In the genomic region with DNA sequence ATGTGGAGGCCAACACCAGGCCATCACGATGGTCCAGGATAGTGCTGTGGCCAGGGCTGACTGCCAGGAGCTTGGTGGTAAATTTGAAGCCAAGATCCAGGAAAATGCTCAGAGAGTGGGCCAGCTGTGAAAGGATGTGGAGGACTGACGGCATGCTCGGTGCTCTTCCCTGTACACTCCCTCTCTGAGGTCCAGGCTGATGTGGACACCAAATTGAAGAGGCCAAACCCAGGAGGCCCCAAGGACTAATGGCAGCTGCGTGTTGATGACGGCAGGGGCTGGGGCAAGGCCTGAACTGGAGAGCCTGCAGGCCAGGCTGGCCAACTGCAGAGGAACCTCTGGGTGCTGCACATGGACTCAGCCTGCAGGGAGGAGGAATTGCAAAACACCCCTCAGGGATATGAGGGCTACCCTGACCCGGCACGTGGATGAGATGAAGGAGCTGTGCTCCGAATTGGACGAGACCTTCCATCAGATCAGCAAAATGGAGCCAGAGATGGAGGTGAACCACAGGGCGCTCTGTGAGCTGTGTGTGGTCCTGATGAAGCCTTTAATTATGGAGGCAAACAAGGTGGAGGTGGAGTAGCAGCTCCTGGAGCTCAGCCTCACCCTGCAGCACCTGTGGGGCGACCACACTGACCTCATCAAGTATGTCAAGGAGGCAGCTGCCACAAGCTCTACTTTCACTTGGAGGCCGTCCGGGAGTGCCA, we compare ENCODE assay signal across 19 cellular contexts. TPM values are rescaled to one million over a fixed set of nuclear protein-coding genes. Genes with fewer than 3 reads are reported as not detected.
DNase-seq lines count a peak whose midpoint lies in the region; ATAC-seq, FAIRE-seq and TF ChIP-seq lines count a peak whose summit lies in the region.
"Had no signal": no experiment of that assay in that cellular context is flagged by ENCODE, and none has a peak within 500 bp of the region (broad histone marks: within the 10 kb centered on the region; RNA-seq: fewer than 3 reads in every experiment).

No MANE protein-coding gene starts in this region.

- no peak overlapping the region for H2BK12ac ChIP-seq in H1 (ENCODE audit: low read depth, low read length)

- H4K8ac ChIP-seq in H1 (ENCODE audit: extremely low read depth, insufficient read depth, low read length): peak overlapping the region; percentile 28; the same call in 1 of the 2 replicates

- no peak for TF ChIP-seq EP300 in H1 (IDR thresholded peaks at IDR 0.05; ENCODE audit: borderline replicate concordance in 1 of 2, low read depth in 2 of 2, low read length in 2 of 2)

- TF ChIP-seq CTCF in H1 (IDR thresholded peaks at IDR 0.05; ENCODE audit: control extremely low read depth in 1 of 3, insufficient read depth in 1 of 3, low read depth in 1 of 3, low read length in 3 of 3) (no peak), psoas muscle (IDR thresholded peaks at IDR 0.05) (no peak)

- intact Hi-C loops in psoas muscle (cut with DNase I): no loop called here

- H2BK5ac ChIP-seq in H1 (ENCODE audit: low read depth, low read length): no peak overlapping the region

- H3K27me3 Mint-ChIP-seq in T-cell: peaks cover 7 to 10% of the 10 kb centered on the region in 2 donors

- TF ChIP-seq RAD21 in H1 (IDR thresholded peaks at IDR 0.05 in 1 of 2, conservative IDR thresholded peaks at IDR 0.05 in 1 of 2; ENCODE audit: low read depth in 2 of 2, low read length in 2 of 2): no peak

- no peak overlapping the region for H3K4ac ChIP-seq in H1 (replicated peaks; ENCODE audit: insufficient read length, low read depth, low read length)

- no peak overlapping the region for H3K4me2 ChIP-seq in H1 (ENCODE audit: insufficient read depth in 1 of 2, low read depth in 2 of 2, low read length in 2 of 2)

- H3K79me1 ChIP-seq in H1 (ENCODE audit: low read depth, low read length): no peaks in the 10 kb centered on the region

- H3K27ac Mint-ChIP-seq in T-cell: no peak overlapping the region
- H3K27ac Mint-ChIP-seq: brain; CD4-positive, alpha-beta T cell; stimulated activated naive CD8-positive, alpha-beta T cell treated with anti-CD3 and anti-CD28 coated beads, Interleukin-15, Interleukin-2, amounts not matched to agents 100 ng/mL and 50 ng/mL, for 24 hours had no signal

- CTCF ChIA-PET in H1 (lab: Charles Lee; ENCODE audit: partially characterized antibody): interaction anchor here (0.6 to 4.8 kb wide), 21 partner anchors 9 to 821 kb away, joined by 3 to 26 read pairs (median 4); no protein-coding TSS in a partner anchor
- CTCF ChIA-PET in T-cell (lab: Charles Lee): interaction anchor here (0.7 to 1.0 kb wide), 2 partner anchors 48 to 902 kb away, joined by 3 read pairs; no protein-coding TSS in a partner anchor

- no peak overlapping the region for H4K91ac ChIP-seq in H1 (replicated peaks; ENCODE audit: insufficient read length, low read length)

- H3K36me3 ChIP-seq in H1 (ENCODE audit: control insufficient read depth in 2 of 4, insufficient read depth in 4 of 4, low read length in 3 of 4): no peaks in the 10 kb centered on the region
- no peaks in the 10 kb centered on the region for H3K36me3 ChIP-seq in psoas muscle (ENCODE audit: insufficient read depth in 1 of 2, low read depth in 1 of 2)
- H3K36me3 ChIP-seq: MG63, tibial artery had no signal

- no peak overlapping the region for H3K23ac ChIP-seq in H1 (ENCODE audit: insufficient read length)

- no peak overlapping the region for H2BK120ac ChIP-seq in H1 (replicated peaks; ENCODE audit: low read depth, low read length)

- H2BK15ac ChIP-seq in H1 (ENCODE audit: low read length): no peak overlapping the region

- no peaks in the 10 kb centered on the region for H3K79me2 ChIP-seq in H1 (ENCODE audit: control insufficient read depth in 1 of 2, insufficient read depth in 2 of 2, low read length in 2 of 2)

- POLR2A ChIA-PET in H1 (lab: Charles Lee; ENCODE audit: partially characterized antibody): interaction anchor here (0.7 to 1.2 kb wide), 2 partner anchors 9 to 18 kb away, joined by 3 read pairs; no protein-coding TSS in a partner anchor
- POLR2A ChIA-PET in T-cell (lab: Charles Lee): no interaction called here

- no peak overlapping the region for H3K14ac ChIP-seq in H1 (ENCODE audit: insufficient read length)

- H3K4me1 Mint-ChIP-seq in T-cell: no peaks in the 10 kb centered on the region
- H3K4me1 Mint-ChIP-seq: brain had no signal

- H3K9me3 ChIP-seq in H1 (ENCODE audit: insufficient read depth in 2 of 2, low read depth in 1 of 2, low read length in 1 of 2) (peaks cover 11 to 15% of the 10 kb centered on the region in 2 experiments; a peak in 3 of 4 replicates), psoas muscle (no peaks in the 10 kb centered on the region)
- H3K9me3 ChIP-seq: MG63 had no signal

- H3K9me3 Mint-ChIP-seq in T-cell: peaks cover 4 to 10% (median 9%) of the 10 kb centered on the region in 3 donors

- DNase-seq in NCI-H146 treated with DMSO at 0.1 percent for 48 hours (lab: John Stamatoyannopoulos, UW; ENCODE audit: unreplicated experiment): peak; percentile 33
- no peak for DNase-seq in H1 (ENCODE audit: low read depth in 1 of 2, low spot score in 2 of 2)
- peak in 1 of 2 donors; percentile 74 for DNase-seq in psoas muscle
- no peak for DNase-seq in Ammon's horn (ENCODE audit: low spot score)
- no peak for DNase-seq in T-cell
- DNase-seq: activated CD4-positive, alpha-beta T cell treated with anti-CD3 and anti-CD28 coated beads, Interleukin-2, amount 50 U/mL, for 1 hour; activated effector memory CD4-positive, alpha-beta T cell treated with anti-CD3 and anti-CD28 coated beads, Interleukin-2, amount 50 U/mL, for 16 hours; CD4-positive, alpha-beta T cell; MG63; stimulated activated CD4-positive, alpha-beta T cell treated with anti-CD3 and anti-CD28 coated beads, Interleukin-4, amount 100 ng/mL, for 24 hours; T-helper 9 cell had no signal

- H3K18ac ChIP-seq in H1 (ENCODE audit: extremely low read depth, low read length): no peak overlapping the region

- H2AFZ ChIP-seq in H1 (ENCODE audit: low read length): no peak overlapping the region

- no peak overlapping the region for H3K9ac ChIP-seq in H1 (replicated peaks in 1 of 4; ENCODE audit: extremely low read depth in 1 of 4, low read depth in 3 of 4, low read length in 3 of 4)

- H3K27me3 ChIP-seq in H1 (replicated peaks in 1 of 4; ENCODE audit: control insufficient read depth in 3 of 4, extremely low read depth in 1 of 4, insufficient read depth in 3 of 4, low read length in 3 of 4) (no peaks in the 10 kb centered on the region), psoas muscle (ENCODE audit: insufficient read depth in 3 of 3, low read length in 2 of 3) (no peaks in the 10 kb centered on the region)
- H3K27me3 ChIP-seq: MG63, tibial artery had no signal

- H4K20me1 ChIP-seq in H1 (replicated peaks in 1 of 2; ENCODE audit: control insufficient read depth in 1 of 2, insufficient read depth in 2 of 2, low read length in 2 of 2): no peaks in the 10 kb centered on the region

- H3K36me3 Mint-ChIP-seq in T-cell: peaks cover 4% of the 10 kb centered on the region

- H2AK5ac ChIP-seq in H1 (ENCODE audit: low read depth, low read length): no peak overlapping the region

- H3K4me3 Mint-ChIP-seq in T-cell: no peak overlapping the region
- H3K4me3 Mint-ChIP-seq: brain; CD4-positive, alpha-beta T cell; stimulated activated naive CD8-positive, alpha-beta T cell treated with anti-CD3 and anti-CD28 coated beads, Interleukin-15, Interleukin-2, amounts not matched to agents 100 ng/mL and 50 ng/mL, for 24 hours had no signal

- H3K56ac ChIP-seq in H1 (replicated peaks; ENCODE audit: insufficient read length, low read depth, low read length): no peak overlapping the region

- no peak overlapping the region for H3K4me3 ChIP-seq in H1 (ENCODE audit: extremely low read depth in 1 of 4, insufficient read depth in 2 of 4, low read depth in 3 of 4, low read length in 4 of 4)
- H3K4me3 ChIP-seq in psoas muscle: no peak overlapping the region
- H3K4me3 ChIP-seq: MG63, tibial artery had no signal

- H3K27ac ChIP-seq in H1 (ENCODE audit: low read depth, low read length): no peak overlapping the region
- no peak overlapping the region for H3K27ac ChIP-seq in psoas muscle
- H3K27ac ChIP-seq: tibial artery had no signal

- no peak for FAIRE-seq in H1 (lab: Jason Lieb, UNC)

- no peak for TF ChIP-seq POLR2A in H1 (IDR thresholded peaks at IDR 0.05; ENCODE audit: control extremely low read depth in 1 of 2, low read depth in 2 of 2, low read length in 2 of 2)

- no peaks in the 10 kb centered on the region for H3K4me1 ChIP-seq in H1 (replicated peaks in 1 of 4; ENCODE audit: control insufficient read depth in 3 of 4, insufficient read depth in 4 of 4, low read length in 3 of 4)
- no peaks in the 10 kb centered on the region for H3K4me1 ChIP-seq in psoas muscle
- H3K4me1 ChIP-seq: tibial artery had no signal

- H4K5ac ChIP-seq in H1 (ENCODE audit: insufficient read length, low read depth, low read length): no peak overlapping the region

- no peaks in the 10 kb centered on the region for H3K23me2 ChIP-seq in H1 (ENCODE audit: low read depth, low read length)

- no peak overlapping the region for H2BK20ac ChIP-seq in H1 (ENCODE audit: low read length)

- peak in 3 of 4 donors; percentile 36 to 60 (median 46) for ATAC-seq in psoas muscle
- ATAC-seq in T-cell (replicated peaks in 1 of 4): no peak
- ATAC-seq in HG03280 (IDR thresholded peaks at IDR 0.05; ENCODE audit: unreplicated experiment): no peak

- 94% methylated on average over 13 of the region's 13 CpGs; no CpG with 5 or more reads in 1 of the 2 experiments for WGBS in H1 (ENCODE audit: extremely low coverage in 1 of 2, insufficient coverage in 1 of 2, insufficient read length in 1 of 2, insufficient replicate concordance in 2 of 2, low coverage in 1 of 2, low lambda C conversion rate in 2 of 2, missing lambda C conversion rate in 1 of 2), 2 experiments
- WGBS in psoas muscle, 3 donors: 64 to 75% (median 65%) methylated on average over 13 of the region's 13 CpGs

RNA-seq across cellular contexts. Expression of a gene that starts 6.9 kb away (rescaled TPM):
- not detected in 2 replicates for total RNA-seq in H1 (2021; fragmentation: NEBNext Ultra II Directional; extraction: Animal tissue kit (Norgen Biotek cat#: 25700))
- polyA plus RNA-seq in H1 (2011; rRNA removed) (not detected in 2 replicates), psoas muscle (10 to 100 TPM in 1 of 3 donors, under 1 TPM in 2; 0.04 to 17.2 (median 0.31) TPM)
- polyA plus RNA-seq in H1 (2011; cell fraction: cytosol; rRNA removed): not detected
- not detected for polyA plus RNA-seq in H1 (2011; cell fraction: nucleus; rRNA removed)
- not detected in 4 replicates for polyA plus RNA-seq in H1 (2012, experiment 1 of 2)
- not detected for polyA plus RNA-seq in H1 (2012, experiment 2 of 2)
- not detected for polyA plus RNA-seq in H1 (2013, experiment 1 of 2)
- polyA plus RNA-seq in H1 (2013, experiment 2 of 2): not detected
- not detected in 2 replicates for polyA minus RNA-seq in H1 (2011; rRNA and poly(A)+ RNA removed)
- polyA minus RNA-seq in H1 (2011; cell fraction: cytosol; rRNA and poly(A)+ RNA removed): not detected
- polyA minus RNA-seq in H1 (2011; cell fraction: nucleus; rRNA and poly(A)+ RNA removed): not detected
- total RNA-seq in psoas muscle (1 to 10 TPM; 1.4 to 6.2 (median 3.9) TPM), T-cell (not detected)
- total RNA-seq: CD4-positive, alpha-beta T cell; G401; H4; kidney epithelial cell; lung microvascular endothelial cell had no signal

RNA-seq across cellular contexts. Expression of a gene that starts 18.1 kb away (rescaled TPM):
- not detected in 2 replicates for total RNA-seq in H1 (2021; fragmentation: NEBNext Ultra II Directional; extraction: Animal tissue kit (Norgen Biotek cat#: 25700))
- 0.08 and 0.16 TPM in 2 replicates for polyA plus RNA-seq in H1 (2011; rRNA removed)
- polyA plus RNA-seq in H1 (2011; cell fraction: cytosol; rRNA removed): not detected
- not detected for polyA plus RNA-seq in H1 (2011; cell fraction: nucleus; rRNA removed)
- 0.23 to 0.31 TPM in 2 of 4 replicates, not detected in the others for polyA plus RNA-seq in H1 (2012, experiment 1 of 2)
- polyA plus RNA-seq in H1 (2012, experiment 2 of 2): not detected
- polyA plus RNA-seq in H1 (2013, experiment 1 of 2): 0.08 TPM
- polyA plus RNA-seq in H1 (2013, experiment 2 of 2): 0.09 TPM
- polyA minus RNA-seq in H1 (2011; rRNA and poly(A)+ RNA removed): not detected in 2 replicates
- polyA minus RNA-seq in H1 (2011; cell fraction: cytosol; rRNA and poly(A)+ RNA removed): not detected
- not detected for polyA minus RNA-seq in H1 (2011; cell fraction: nucleus; rRNA and poly(A)+ RNA removed)
- total RNA-seq in psoas muscle: 1 to 10 TPM in 1 of 4 donors, under 1 TPM in 2, not detected in 1; 0.40 to 1.1 (median 0.64) TPM
- polyA plus RNA-seq in psoas muscle: under 1 TPM; 0.04 to 0.73 (median 0.24) TPM
- total RNA-seq in T-cell: not detected
- total RNA-seq: CD4-positive, alpha-beta T cell; G401; H4; kidney epithelial cell had no signal

RNA-seq across cellular contexts. Expression of a gene that starts 37.0 kb away (rescaled TPM):
- total RNA-seq in H1 (2021; fragmentation: NEBNext Ultra II Directional; extraction: Animal tissue kit (Norgen Biotek cat#: 25700)): not detected in 2 replicates
- 0.05 TPM in 1 of 2 replicates, not detected in the other for polyA plus RNA-seq in H1 (2011; rRNA removed)
- polyA plus RNA-seq in H1 (2011; cell fraction: cytosol; rRNA removed): not detected
- polyA plus RNA-seq in H1 (2011; cell fraction: nucleus; rRNA removed): not detected
- polyA plus RNA-seq in H1 (2012, experiment 1 of 2): not detected in 4 replicates
- polyA plus RNA-seq in H1 (2012, experiment 2 of 2): not detected
- 0.04 TPM for polyA plus RNA-seq in H1 (2013, experiment 1 of 2)
- 0.04 TPM for polyA plus RNA-seq in H1 (2013, experiment 2 of 2)
- polyA minus RNA-seq in H1 (2011; rRNA and poly(A)+ RNA removed): not detected in 2 replicates
- polyA minus RNA-seq in H1 (2011; cell fraction: cytosol; rRNA and poly(A)+ RNA removed): not detected
- polyA minus RNA-seq in H1 (2011; cell fraction: nucleus; rRNA and poly(A)+ RNA removed): not detected
- under 1 TPM in 3 of 4 donors, not detected in 1; 0.25 to 0.75 (median 0.69) TPM for total RNA-seq in psoas muscle
- under 1 TPM; 0.17 to 0.81 (median 0.59) TPM for polyA plus RNA-seq in psoas muscle
- total RNA-seq in T-cell: 1 to 10 TPM in 2 of 5 donors, under 1 TPM in 1, not detected in 2; 0.20 to 3.9 (median 1.6) TPM

RNA-seq across cellular contexts. Expression of a gene that starts 40.7 kb away (rescaled TPM):
- 20.0 TPM in 2 replicates for total RNA-seq in H1 (2021; fragmentation: NEBNext Ultra II Directional; extraction: Animal tissue kit (Norgen Biotek cat#: 25700))
- polyA plus RNA-seq in H1 (2011; rRNA removed): 10.8 and 11.0 TPM in 2 replicates
- polyA plus RNA-seq in H1 (2011; cell fraction: cytosol; rRNA removed): 12.8 TPM
- polyA plus RNA-seq in H1 (2011; cell fraction: nucleus; rRNA removed): 12.1 TPM
- 10.4 to 13.8 TPM (median 11.3 TPM) in 4 replicates for polyA plus RNA-seq in H1 (2012, experiment 1 of 2)
- polyA plus RNA-seq in H1 (2012, experiment 2 of 2): 2.4 TPM
- polyA plus RNA-seq in H1 (2013, experiment 1 of 2): 13.3 TPM
- 15.4 TPM for polyA plus RNA-seq in H1 (2013, experiment 2 of 2)
- 21.4 and 22.7 TPM in 2 replicates for polyA minus RNA-seq in H1 (2011; rRNA and poly(A)+ RNA removed)
- 13.1 TPM for polyA minus RNA-seq in H1 (2011; cell fraction: cytosol; rRNA and poly(A)+ RNA removed)
- 11.2 TPM for polyA minus RNA-seq in H1 (2011; cell fraction: nucleus; rRNA and poly(A)+ RNA removed)
- 10 to 100 TPM in 2 of 4 donors, 1 to 10 TPM in 2; 7.9 to 29.6 (median 10.2) TPM for total RNA-seq in psoas muscle
- 1 to 10 TPM; 1.6 to 3.2 (median 2.5) TPM for polyA plus RNA-seq in psoas muscle
- total RNA-seq in T-cell: 1 to 10 TPM in 4 of 5 donors, not detected in 1; 2.1 to 4.3 (median 2.7) TPM

RNA-seq across cellular contexts. Expression of a gene that starts 58.9 kb away (rescaled TPM):
- total RNA-seq in H1 (2021; fragmentation: NEBNext Ultra II Directional; extraction: Animal tissue kit (Norgen Biotek cat#: 25700)): 0.42 and 0.60 TPM in 2 replicates
- 0.32 and 0.42 TPM in 2 replicates for polyA plus RNA-seq in H1 (2011; rRNA removed)
- 0.52 TPM for polyA plus RNA-seq in H1 (2011; cell fraction: cytosol; rRNA removed)
- polyA plus RNA-seq in H1 (2011; cell fraction: nucleus; rRNA removed): 1.1 TPM
- 0.43 to 0.70 TPM (median 0.55 TPM) in 4 replicates for polyA plus RNA-seq in H1 (2012, experiment 1 of 2)
- polyA plus RNA-seq in H1 (2012, experiment 2 of 2): 0.04 TPM
- polyA plus RNA-seq in H1 (2013, experiment 1 of 2): 1.1 TPM
- polyA plus RNA-seq in H1 (2013, experiment 2 of 2): 0.92 TPM
- polyA minus RNA-seq in H1 (2011; rRNA and poly(A)+ RNA removed): 0.24 and 0.60 TPM in 2 replicates
- 0.59 TPM for polyA minus RNA-seq in H1 (2011; cell fraction: cytosol; rRNA and poly(A)+ RNA removed)
- polyA minus RNA-seq in H1 (2011; cell fraction: nucleus; rRNA and poly(A)+ RNA removed): 1.2 TPM
- total RNA-seq in psoas muscle: under 1 TPM; 0.06 to 0.12 (median 0.10) TPM
- polyA plus RNA-seq in psoas muscle: under 1 TPM; 0.03 to 0.10 (median 0.03) TPM
- under 1 TPM in 4 of 5 donors, not detected in 1; 0.13 to 0.23 (median 0.14) TPM for total RNA-seq in T-cell
- total RNA-seq: G401 had no signal

Comparison
In these comparisons a context has a peak if more than half of its experiments do, and no peak if none do; other contexts are left out.
1. ATAC-seq: peak in psoas muscle (3 of 4); none in T-cell (0 of 4) and HG03280 (single experiment).